In the genomic region with DNA sequence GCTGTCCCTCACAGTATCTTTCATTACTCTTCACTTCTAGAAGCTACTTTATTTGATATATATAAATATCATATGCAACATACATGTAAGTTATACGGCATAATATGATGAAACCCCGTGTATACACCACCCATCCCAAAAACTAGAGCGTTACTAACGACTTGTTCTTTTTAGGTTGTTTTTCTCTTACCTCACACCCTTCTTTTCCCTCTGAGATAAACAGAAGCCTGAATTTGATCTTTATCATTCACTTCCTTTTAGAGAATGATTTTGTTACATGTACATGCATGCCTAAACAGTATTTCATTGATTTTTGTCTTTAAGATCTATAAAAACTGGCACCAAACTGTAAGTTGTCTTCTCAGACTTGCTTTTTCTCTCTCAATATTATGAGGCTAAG, we compare ENCODE assay signal across 19 cellular contexts. TPM values are rescaled to one million over a fixed set of nuclear protein-coding genes. Genes with fewer than 3 reads are reported as not detected.
DNase-seq lines count a peak whose midpoint lies in the region; ATAC-seq and TF ChIP-seq lines count a peak whose summit lies in the region.
"Had no signal": no experiment of that assay in that cellular context is flagged by ENCODE, and none has a peak within 500 bp of the region (broad histone marks: within the 10 kb centered on the region; RNA-seq: fewer than 3 reads in every experiment).

No MANE protein-coding gene starts in this region.

- H3K9me3 Mint-ChIP-seq in activated CD8-positive, alpha-beta memory T cell treated with anti-CD3 and anti-CD28 coated beads, Interleukin-2, amount 10 ng/mL, durations not matched to agents 7 days and 5 days (ENCODE audit: low read depth) = no peaks in the 10 kb centered on the region
- no peaks in the 10 kb centered on the region for H3K9me3 Mint-ChIP-seq in activated naive CD4-positive, alpha-beta T cell treated with anti-CD3 and anti-CD28 coated beads, Interleukin-2, amount 50 U/mL, for 72 hours
- no peaks in the 10 kb centered on the region for H3K9me3 Mint-ChIP-seq in naive thymus-derived CD8-positive, alpha-beta T cell
- H3K9me3 Mint-ChIP-seq: CD14-positive monocyte had no signal

- no peaks in the 10 kb centered on the region for H3K9me3 ChIP-seq in stomach
- H3K9me3 ChIP-seq: A549, Peyer's patch had no signal

- intact Hi-C loops in stomach (cut with DNase I; ENCODE audit: low total_unique reads) = no loop called here

- TF ChIP-seq EP300 in stomach (IDR thresholded peaks at IDR 0.05) = no peak

- peaks cover 45% of the 10 kb centered on the region for H3K4me1 Mint-ChIP-seq in activated CD8-positive, alpha-beta memory T cell treated with anti-CD3 and anti-CD28 coated beads, Interleukin-2, amount 10 ng/mL, durations not matched to agents 7 days and 5 days
- H3K4me1 Mint-ChIP-seq in naive thymus-derived CD8-positive, alpha-beta T cell = peaks cover 31 to 78% (median 67%) of the 10 kb centered on the region in 4 donors

- DNase-seq in activated CD8-positive, alpha-beta memory T cell treated with anti-CD3 and anti-CD28 coated beads, Interleukin-2, amount 10 ng/mL, durations not matched to agents 7 days and 5 days = no peak
- DNase-seq in activated CD8-positive, alpha-beta memory T cell treated with anti-CD3 and anti-CD28 coated beads, Interleukin-2, amount 50 U/mL, for 48 hours = no peak
- peak; percentile 66 for DNase-seq in OCI-M1 (lab: John Stamatoyannopoulos, UW)
- no peak for DNase-seq in activated naive CD4-positive, alpha-beta T cell treated with anti-CD3 and anti-CD28 coated beads, Interleukin-2, amount 50 U/mL, for 72 hours (ENCODE audit: low spot score in 2 of 2)
- peak in 2 of 10 donors; percentile 51 for DNase-seq in naive thymus-derived CD8-positive, alpha-beta T cell
- no peak for DNase-seq in NCI-H1105 (lab: John Stamatoyannopoulos, UW)
- DNase-seq in stomach = no peak
- DNase-seq: amniotic stem cell, Karpas-422, NCI-H1417 treated with DMSO at 0.1 percent for 48 hours, Peyer's patch had no signal

- H3K4me1 ChIP-seq in stomach = peaks cover 6 to 44% (median 35%) of the 10 kb centered on the region in 4 donors
- H3K4me1 ChIP-seq: neural progenitor cell had no signal

- H3K27ac Mint-ChIP-seq in activated CD8-positive, alpha-beta memory T cell treated with anti-CD3 and anti-CD28 coated beads, Interleukin-2, amount 10 ng/mL, durations not matched to agents 7 days and 5 days = peak overlapping the region; percentile 83
- peak overlapping the region; percentile 89 to 98 for H3K27ac Mint-ChIP-seq in activated naive CD4-positive, alpha-beta T cell treated with anti-CD3 and anti-CD28 coated beads, Interleukin-2, amount 50 U/mL, for 72 hours
- H3K27ac Mint-ChIP-seq in naive thymus-derived CD8-positive, alpha-beta T cell = peak overlapping the region; percentile 98 to 99 (median 99)
- H3K27ac Mint-ChIP-seq: neural progenitor cell had no signal

- peak overlapping the region in 1 of 5 donors; percentile 3 for H3K27ac ChIP-seq in stomach
- H3K27ac ChIP-seq: A549, hepatocyte, neural progenitor cell had no signal

- CTCF ChIA-PET in activated CD8-positive, alpha-beta memory T cell treated with anti-CD3 and anti-CD28 coated beads, Interleukin-2, amount 10 ng/mL, durations not matched to agents 7 days and 5 days (lab: Charles Lee) = interaction anchor here (0.6 to 1.7 kb wide), 3 partner anchors 17 to 325 kb away, joined by 3 to 5 read pairs (median 3); no protein-coding TSS in a partner anchor

- peaks cover 21% of the 10 kb centered on the region for H3K36me3 Mint-ChIP-seq in activated CD8-positive, alpha-beta memory T cell treated with anti-CD3 and anti-CD28 coated beads, Interleukin-2, amount 10 ng/mL, durations not matched to agents 7 days and 5 days
- peaks cover 15 to 23% of the 10 kb centered on the region in 2 donors for H3K36me3 Mint-ChIP-seq in activated naive CD4-positive, alpha-beta T cell treated with anti-CD3 and anti-CD28 coated beads, Interleukin-2, amount 50 U/mL, for 72 hours
- peaks cover 0 to 29% (median 26%) of the 10 kb centered on the region in 3 donors for H3K36me3 Mint-ChIP-seq in naive thymus-derived CD8-positive, alpha-beta T cell
- H3K36me3 Mint-ChIP-seq: neural progenitor cell had no signal

- WGBS in stomach, 5 donors = 79 to 87% (median 83%) methylated on average over 4 of the region's 4 CpGs

- POLR2A ChIA-PET in naive thymus-derived CD8-positive, alpha-beta T cell (lab: Charles Lee) = interaction anchor here (0.7 to 9.2 kb wide), 3 partner anchors 14 to 172 kb away, joined by 3 to 349 read pairs (median 3); no protein-coding TSS in a partner anchor

- no peak for ATAC-seq in activated CD8-positive, alpha-beta memory T cell treated with anti-CD3 and anti-CD28 coated beads, Interleukin-2, amount 10 ng/mL, durations not matched to agents 7 days and 5 days
- ATAC-seq in activated naive CD4-positive, alpha-beta T cell treated with anti-CD3 and anti-CD28 coated beads, Interleukin-2, amount 50 U/mL, for 72 hours = no peak
- ATAC-seq in naive thymus-derived CD8-positive, alpha-beta T cell = no peak
- no peak for ATAC-seq in HG02973 (IDR thresholded peaks at IDR 0.05; ENCODE audit: unreplicated experiment)
- ATAC-seq: A549 had no signal

- peak overlapping the region; percentile 63 for H3K4me3 Mint-ChIP-seq in activated CD8-positive, alpha-beta memory T cell treated with anti-CD3 and anti-CD28 coated beads, Interleukin-2, amount 10 ng/mL, durations not matched to agents 7 days and 5 days
- H3K4me3 Mint-ChIP-seq in naive thymus-derived CD8-positive, alpha-beta T cell = peak overlapping the region; percentile 59 to 95 (median 93)
- H3K4me3 Mint-ChIP-seq: CD14-positive monocyte, neural progenitor cell had no signal

- peaks cover under 1 to 25% (median 24%) of the 10 kb centered on the region in 4 donors for H3K36me3 ChIP-seq in stomach
- H3K36me3 ChIP-seq: neural progenitor cell had no signal

- no peak overlapping the region for H3K4me3 ChIP-seq in stomach
- H3K4me3 ChIP-seq: A549, hepatocyte, neural progenitor cell, Peyer's patch had no signal

- peaks cover 3% of the 10 kb centered on the region for H3K27me3 Mint-ChIP-seq in activated CD8-positive, alpha-beta memory T cell treated with anti-CD3 and anti-CD28 coated beads, Interleukin-2, amount 10 ng/mL, durations not matched to agents 7 days and 5 days
- H3K27me3 Mint-ChIP-seq in naive thymus-derived CD8-positive, alpha-beta T cell = peaks cover 0 to 5% (median 0%) of the 10 kb centered on the region in 5 donors

- H3K27me3 ChIP-seq in stomach = no peaks in the 10 kb centered on the region
- H3K27me3 ChIP-seq: hepatocyte, Peyer's patch had no signal

- TF ChIP-seq CTCF in stomach (IDR thresholded peaks at IDR 0.05) = no peak

- TF ChIP-seq POLR2A in stomach (IDR thresholded peaks at IDR 0.05) = no peak

RNA-seq across cellular contexts. Expression of gene TRMO, which starts 3.7 kb away (rescaled TPM):
- total RNA-seq in activated CD8-positive, alpha-beta memory T cell treated with anti-CD3 and anti-CD28 coated beads, Interleukin-2, amount 10 ng/mL, durations not matched to agents 7 days and 5 days = 10 to 100 TPM; 14.9 to 15.4 TPM
- 10 to 100 TPM; 16.3 to 16.9 TPM for total RNA-seq in activated naive CD4-positive, alpha-beta T cell treated with anti-CD3 and anti-CD28 coated beads, Interleukin-2, amount 50 U/mL, for 72 hours
- 10 to 100 TPM; 40.2 to 51.5 TPM for total RNA-seq in naive thymus-derived CD8-positive, alpha-beta T cell
- polyA plus RNA-seq in naive thymus-derived CD8-positive, alpha-beta T cell = 10 to 100 TPM; 11.7 to 18.0 (median 13.8) TPM
- total RNA-seq in stomach = 10 to 100 TPM in 3 of 5 donors, 1 to 10 TPM in 2; 2.9 to 98.2 (median 29.0) TPM
- 10 to 100 TPM in 1 of 3 donors, 1 to 10 TPM in 2; 7.4 to 10.8 (median 9.9) TPM for polyA plus RNA-seq in stomach

RNA-seq across cellular contexts. Expression of gene HEMGN, which starts 19.3 kb away (rescaled TPM):
- total RNA-seq in activated CD8-positive, alpha-beta memory T cell treated with anti-CD3 and anti-CD28 coated beads, Interleukin-2, amount 10 ng/mL, durations not matched to agents 7 days and 5 days = under 1 TPM; 0.23 to 0.47 TPM
- 1 to 10 TPM; 1.9 to 2.1 TPM for total RNA-seq in activated naive CD4-positive, alpha-beta T cell treated with anti-CD3 and anti-CD28 coated beads, Interleukin-2, amount 50 U/mL, for 72 hours
- total RNA-seq in naive thymus-derived CD8-positive, alpha-beta T cell = 1 to 10 TPM; 1.9 to 3.4 TPM
- 10 to 100 TPM in 1 of 3 donors, 1 to 10 TPM in 2; 7.6 to 11.0 (median 8.3) TPM for polyA plus RNA-seq in naive thymus-derived CD8-positive, alpha-beta T cell
- 1 to 10 TPM in 1 of 5 donors, not detected in 4; 1.8 TPM for total RNA-seq in stomach
- polyA plus RNA-seq in stomach = not detected
- total RNA-seq: hepatocyte, mesenteric fat pad, Peyer's patch, renal cortical epithelial cell had no signal
- polyA plus RNA-seq: A549, hepatocyte, urinary bladder had no signal
